Comparison of ENCODE assay signal across 10 cellular contexts in the genomic region with DNA sequence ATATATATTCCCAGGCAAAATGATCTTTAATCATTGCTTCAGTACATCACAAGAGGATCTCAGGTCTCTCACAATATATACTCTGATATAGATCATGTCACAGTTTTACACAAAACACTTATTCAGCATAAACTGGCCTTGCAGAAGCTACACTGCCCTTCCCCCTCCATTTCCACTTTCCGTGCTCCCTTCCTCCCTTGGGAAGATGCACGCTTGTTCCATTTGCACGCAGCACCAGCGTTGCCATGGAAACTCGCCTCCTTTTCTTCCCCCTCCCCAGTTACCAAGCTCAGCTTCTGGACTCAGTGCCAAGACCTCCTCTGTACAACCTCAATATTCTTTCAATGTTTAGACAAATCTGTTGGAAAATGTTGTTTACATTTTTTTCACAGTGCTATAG.
DNase-seq lines count a peak whose midpoint lies in the region; ATAC-seq and TF ChIP-seq lines count a peak whose summit lies in the region.
"Had no signal": no experiment of that assay in that cellular context is flagged by ENCODE, and none has a peak within 500 bp of the region (broad histone marks: within the 10 kb centered on the region; RNA-seq: fewer than 3 reads in every experiment).

No MANE protein-coding gene starts in this region.

- H3K27ac Mint-ChIP-seq in CD8-positive, alpha-beta T cell: no peak overlapping the region
- H3K27ac Mint-ChIP-seq: HFFc6 had no signal

- H3K36me3 Mint-ChIP-seq in CD8-positive, alpha-beta T cell: no peaks in the 10 kb centered on the region

- CTCF ChIA-PET in CD8-positive, alpha-beta T cell (lab: Charles Lee): no interaction called here

- peak; percentile 85 for DNase-seq in NCI-H1092 treated with DMSO at 0.1 percent for 48 hours (lab: John Stamatoyannopoulos, UW)
- DNase-seq in SK-MEL-5 (ENCODE audit: low read depth, low spot score): peak; percentile 26
- peak; percentile 78 for DNase-seq in fibroblast of the conjunctiva (ENCODE audit: low read depth)
- DNase-seq in retina: peak; percentile 90
- DNase-seq in CD8-positive, alpha-beta T cell: no peak
- no peak for DNase-seq in NCI-H345 (lab: John Stamatoyannopoulos, UW)
- DNase-seq in NCI-H2029 treated with DMSO at 0.1 percent for 48 hours (lab: John Stamatoyannopoulos, UW): no peak
- DNase-seq: activated naive CD4-positive, alpha-beta T cell; HFFc6; stimulated activated CD4-positive, alpha-beta T cell treated with anti-CD3 and anti-CD28 coated beads, Interleukin-2, amount 100 ng/mL, for 24 hours had no signal

- no peak for TF ChIP-seq CTCF in CD8-positive, alpha-beta T cell (IDR thresholded peaks at IDR 0.05)

- H3K27ac ChIP-seq in CD8-positive, alpha-beta T cell (ENCODE audit: low read depth, low read length): no peak overlapping the region

- H3K36me3 ChIP-seq in CD8-positive, alpha-beta T cell (ENCODE audit: insufficient read depth, low read length): no peaks in the 10 kb centered on the region

- intact Hi-C loops in CD8-positive, alpha-beta T cell (cut with DNase I, micrococcal nuclease): no loop called here

- no peak overlapping the region for H3K4me3 ChIP-seq in CD8-positive, alpha-beta T cell (ENCODE audit: low read depth, low read length)

- H3K27me3 Mint-ChIP-seq in CD8-positive, alpha-beta T cell (ENCODE audit: low read depth): no peaks in the 10 kb centered on the region

- H3K4me1 Mint-ChIP-seq in CD8-positive, alpha-beta T cell (ENCODE audit: low read depth): no peaks in the 10 kb centered on the region

- no peaks in the 10 kb centered on the region for H3K27me3 ChIP-seq in CD8-positive, alpha-beta T cell (ENCODE audit: insufficient read depth, low read length)

- H3K4me1 ChIP-seq in CD8-positive, alpha-beta T cell (ENCODE audit: insufficient read depth, low read length): no peaks in the 10 kb centered on the region

- peaks cover 3% of the 10 kb centered on the region for H3K9me3 Mint-ChIP-seq in CD8-positive, alpha-beta T cell
- H3K9me3 Mint-ChIP-seq: HFFc6 had no signal

- no peaks in the 10 kb centered on the region for H3K9me3 ChIP-seq in CD8-positive, alpha-beta T cell (ENCODE audit: low read length)

- in situ Hi-C loops in SK-MEL-5 (cut with HindIII; ENCODE audit: low pct_unique_long_range_greater_than_20kb, low sequenced_read_pairs): no loop called here

- H3K4me3 Mint-ChIP-seq in CD8-positive, alpha-beta T cell: no peak overlapping the region
- H3K4me3 Mint-ChIP-seq: HFFc6 had no signal

- no peak for ATAC-seq in CD8-positive, alpha-beta T cell

- POLR2A ChIA-PET in CD8-positive, alpha-beta T cell (lab: Charles Lee): no interaction called here

Comparison
In these comparisons a context has a peak if more than half of its experiments do, and no peak if none do; other contexts are left out.
1. DNase-seq: peak in NCI-H1092 treated with DMSO at 0.1 percent for 48 hours (single experiment), SK-MEL-5 (single experiment), fibroblast of the conjunctiva (single experiment) and retina (single experiment); none in CD8-positive, alpha-beta T cell (0 of 7), NCI-H345 (single experiment) and NCI-H2029 treated with DMSO at 0.1 percent for 48 hours (single experiment).